Comparison of ENCODE assay signal across 7 cellular contexts in genomic region chr4:143700060-143700419, GRCh38. TPM values are rescaled to one million over a fixed set of nuclear protein-coding genes. Genes with fewer than 3 reads are reported as not detected.
A peak's percentile ranks its signal among the peaks of the same experiment; 100 is the strongest.
DNase-seq lines count a peak whose midpoint lies in the region; ATAC-seq and TF ChIP-seq lines count a peak whose summit lies in the region.

No MANE protein-coding gene starts in this region.

- TF ChIP-seq CTCF in activated B cell treated with CpG ODN at 0.5 μM for 24 hours (IDR thresholded peaks at IDR 0.05) (no peak), heart right ventricle (IDR thresholded peaks at IDR 0.05) (no peak), spleen (IDR thresholded peaks at IDR 0.05 in 8 of 11, conservative IDR thresholded peaks at IDR 0.05 in 3 of 11) (no peak)

- POLR2A ChIA-PET in activated B cell treated with CpG ODN at 0.5 μM for 24 hours (lab: Charles Lee): no interaction called here

- H3K9me2 ChIP-seq in GM23248 (ENCODE audit: insufficient read depth): no peaks in the 10 kb centered on the region

- H2AFZ ChIP-seq in GM23248: peak overlapping the region; percentile 38

- H3K27ac Mint-ChIP-seq in activated B cell treated with CpG ODN at 0.5 μM for 24 hours: no peak overlapping the region

- CTCF ChIA-PET in activated B cell treated with CpG ODN at 0.5 μM for 24 hours (lab: Charles Lee): no interaction called here

- H4K20me1 ChIP-seq in GM23248 (ENCODE audit: insufficient read depth): no peaks in the 10 kb centered on the region

- no peaks in the 10 kb centered on the region for H3K9me3 Mint-ChIP-seq in activated B cell treated with CpG ODN at 0.5 μM for 24 hours

- peak overlapping the region; percentile 7 for H3K4me3 Mint-ChIP-seq in activated B cell treated with CpG ODN at 0.5 μM for 24 hours

- intact Hi-C loops in activated B cell treated with CpG ODN at 0.5 μM for 24 hours (cut with micrococcal nuclease) (no loop called here), heart right ventricle (cut with DNase I) (no loop called here), spleen (cut with DNase I; ENCODE audit: low total_unique reads) (no loop called here)

- no peaks in the 10 kb centered on the region for H3F3A ChIP-seq in GM23248 (ENCODE audit: insufficient read depth)

- ATAC-seq in activated B cell treated with CpG ODN at 0.5 μM for 24 hours (ENCODE audit: low read depth): no peak
- ATAC-seq in heart right ventricle: peak; percentile 10 to 81 (median 60)
- ATAC-seq in HG02623 (IDR thresholded peaks at IDR 0.05; ENCODE audit: unreplicated experiment): no peak

- no peaks in the 10 kb centered on the region for H3K36me3 Mint-ChIP-seq in activated B cell treated with CpG ODN at 0.5 μM for 24 hours (ENCODE audit: low read depth)

- H3K9ac ChIP-seq in GM23248: no peak overlapping the region

- H3K4me1 Mint-ChIP-seq in activated B cell treated with CpG ODN at 0.5 μM for 24 hours: peaks cover 15% of the 10 kb centered on the region

- H3K4me2 ChIP-seq in GM23248 (ENCODE audit: unreplicated experiment): peak overlapping the region; percentile 71

- 4 to 9% methylated on average over 26 to 29 of the region's 32 CpGs for WGBS in GM23248 (ENCODE audit: low coverage in 1 of 2, low lambda C conversion rate in 2 of 2, missing lambda C conversion rate in 2 of 2), 2 experiments
- 1 to 2% methylated on average over 32 of the region's 32 CpGs for WGBS in heart right ventricle, 2 donors
- WGBS in spleen, 5 donors: 0 to 8% (median 1%) methylated on average over 6 to 32 of the region's 32 CpGs

- no peak overlapping the region for H3K27ac ChIP-seq in GM23248
- H3K27ac ChIP-seq in heart right ventricle: no peak overlapping the region
- H3K27ac ChIP-seq in spleen: no peak overlapping the region

- H3K9me3 ChIP-seq in GM23248 (ENCODE audit: low read depth): no peaks in the 10 kb centered on the region
- no peaks in the 10 kb centered on the region for H3K9me3 ChIP-seq in heart right ventricle
- H3K9me3 ChIP-seq in spleen: no peaks in the 10 kb centered on the region

- TF ChIP-seq POLR2A in spleen (IDR thresholded peaks at IDR 0.05): no peak

- H3K27me3 ChIP-seq in GM23248 (replicated peaks; ENCODE audit: insufficient read depth): peaks cover 30% of the 10 kb centered on the region
- H3K27me3 ChIP-seq in heart right ventricle: peaks cover 6 to 54% (median 36%) of the 10 kb centered on the region in 7 donors
- H3K27me3 ChIP-seq in spleen (replicated peaks in 1 of 7): peaks cover 6 to 65% (median 31%) of the 10 kb centered on the region in 7 donors

- H3K4me1 ChIP-seq in GM23248 (ENCODE audit: insufficient read depth): no peaks in the 10 kb centered on the region
- H3K4me1 ChIP-seq in heart right ventricle: peaks cover 0 to 19% (median 16%) of the 10 kb centered on the region in 9 donors
- H3K4me1 ChIP-seq in spleen: peaks cover 7 to 23% (median 18%) of the 10 kb centered on the region in 6 donors

- no peaks in the 10 kb centered on the region for H3K36me3 ChIP-seq in GM23248 (ENCODE audit: low read depth)
- H3K36me3 ChIP-seq in heart right ventricle: no peaks in the 10 kb centered on the region
- no peaks in the 10 kb centered on the region for H3K36me3 ChIP-seq in spleen

- H3K4me3 ChIP-seq in GM23248 (peak overlapping the region; percentile 54), heart right ventricle (peak overlapping the region; percentile 19 to 60 (median 44)), spleen (peak overlapping the region in 6 of 8 donors; percentile 15 to 52 (median 18))

- peak; percentile 75 for DNase-seq in GM23248
- DNase-seq in activated B cell treated with CpG ODN at 0.5 μM for 24 hours: no peak
- peak in 1 of 2 donors; percentile 28 for DNase-seq in heart right ventricle
- peak; percentile 67 for DNase-seq in spleen
- DNase-seq in putamen (ENCODE audit: low spot score): no peak
- DNase-seq in NCI-H128 (lab: John Stamatoyannopoulos, UW; ENCODE audit: unreplicated experiment): no peak

- in situ Hi-C loops in GM23248 (cut with MboI): no loop called here

- H3K79me2 ChIP-seq in GM23248 (ENCODE audit: insufficient read depth): no peaks in the 10 kb centered on the region

- peaks cover 37% of the 10 kb centered on the region for H3K27me3 Mint-ChIP-seq in activated B cell treated with CpG ODN at 0.5 μM for 24 hours

RNA-seq across cellular contexts. Expression of gene FREM3, which starts 0.4 kb away (rescaled TPM):
- not detected in 2 replicates for total RNA-seq in GM23248 (2014; rRNA removed; shearing (Covaris generic))
- polyA plus RNA-seq in GM23248 (2016; fragmentation: Nextera tagmentation; extraction: Ambion mirVana) (not detected in 2 replicates), heart right ventricle (under 1 TPM in 1 of 2 donors, not detected in 1; 0.01 TPM), spleen (not detected)
- total RNA-seq in activated B cell treated with CpG ODN at 0.5 μM for 24 hours (not detected in 2 replicates), heart right ventricle (under 1 TPM in 5 of 10 donors, not detected in 5; 0.03 to 0.25 (median 0.05) TPM), spleen (not detected)

Comparison
In these comparisons a context has a peak if more than half of its experiments do, and no peak if none do; other contexts are left out.
1. DNase-seq: peak in GM23248 (single experiment) and spleen (single experiment); none in activated B cell treated with CpG ODN at 0.5 μM for 24 hours (single experiment), putamen (single experiment) and NCI-H128 (single experiment).
2. ATAC-seq: peak in heart right ventricle (8 of 8); none in activated B cell treated with CpG ODN at 0.5 μM for 24 hours (single experiment) and HG02623 (single experiment).
3. Peak in every context shown above with its lines, with median percentiles within 50 percentile points of each other: H3K4me3 ChIP-seq.